ENCODE assay signal across 33 cellular contexts in the genomic region with DNA sequence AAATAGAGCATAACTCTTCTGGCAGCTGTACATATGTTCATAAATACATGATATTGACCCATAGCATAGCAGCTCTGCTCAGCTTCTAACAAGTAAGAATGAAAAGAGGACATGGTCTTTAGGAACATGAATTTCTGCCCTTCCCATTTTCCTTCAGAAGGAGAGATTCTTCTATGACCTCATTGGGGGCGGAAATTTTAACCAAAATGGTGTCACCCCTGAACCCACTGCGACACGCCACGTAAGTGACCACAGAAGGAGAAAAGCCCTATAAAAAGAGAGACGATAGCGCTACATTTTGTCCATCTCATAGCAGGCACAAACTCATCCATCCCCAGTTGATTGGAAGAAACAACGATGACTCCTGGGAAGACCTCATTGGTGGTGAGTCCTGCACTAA. TPM values are rescaled to one million over a fixed set of nuclear protein-coding genes. Genes with fewer than 3 reads are reported as not detected.
DNase-seq lines count a peak whose midpoint lies in the region; ATAC-seq and TF ChIP-seq lines count a peak whose summit lies in the region.
"Had no signal": no experiment of that assay in that cellular context is flagged by ENCODE, and none has a peak within 500 bp of the region (broad histone marks: within the 10 kb centered on the region; RNA-seq: fewer than 3 reads in every experiment).

A gene (plus strand): TSS at position 301 of the 400 bp plus-strand sequence. CDS start 57 bp downstream, at position 358.

- intact Hi-C loops in heart right ventricle (cut with DNase I), result no loop called here

- WGBS in heart right ventricle, 2 donors, result 92 to 93% methylated on average over 7 of the region's 7 CpGs

- H3K27ac Mint-ChIP-seq in activated T-helper 17 cell treated with anti-CD3 and anti-CD28 coated beads, Interleukin-2, amount 50 U/mL, for 72 hours, result no peak within 1 kb of the TSS
- H3K27ac Mint-ChIP-seq: activated CD4-positive, alpha-beta T cell treated with anti-CD3 and anti-CD28 coated beads, Interleukin-2, amount 10 ng/mL, durations not matched to agents 24 days and 14 days; activated naive CD4-positive, alpha-beta T cell treated with anti-CD3 and anti-CD28 coated beads, Interleukin-2, amount 10 ng/mL, durations not matched to agents 7 days and 5 days; type B pancreatic cell had no signal

- H3K27me3 Mint-ChIP-seq in activated T-helper 17 cell treated with anti-CD3 and anti-CD28 coated beads, Interleukin-2, amount 50 U/mL, for 72 hours, result peaks cover 27% of the 10 kb centered on the region

- peaks cover 12% of the 10 kb centered on the region for H3K4me1 Mint-ChIP-seq in activated T-helper 17 cell treated with anti-CD3 and anti-CD28 coated beads, Interleukin-2, amount 50 U/mL, for 72 hours
- H3K4me1 Mint-ChIP-seq: activated CD4-positive, alpha-beta T cell treated with anti-CD3 and anti-CD28 coated beads, Interleukin-2, amount 10 ng/mL, durations not matched to agents 24 days and 14 days; activated naive CD4-positive, alpha-beta T cell treated with anti-CD3 and anti-CD28 coated beads, Interleukin-2, amount 10 ng/mL, durations not matched to agents 7 days and 5 days had no signal

- no peak within 1 kb of the TSS for H3K4me3 ChIP-seq in heart right ventricle
- H3K4me3 ChIP-seq in BE2C (ENCODE audit: low read depth, low read length), result no peak within 1 kb of the TSS
- H3K4me3 ChIP-seq: left lung, right lobe of liver had no signal

- peaks cover 12% of the 10 kb centered on the region for H3K36me3 Mint-ChIP-seq in activated T-helper 17 cell treated with anti-CD3 and anti-CD28 coated beads, Interleukin-2, amount 50 U/mL, for 72 hours (ENCODE audit: low read depth)
- H3K36me3 Mint-ChIP-seq: activated naive CD4-positive, alpha-beta T cell treated with anti-CD3 and anti-CD28 coated beads, Interleukin-2, amount 10 ng/mL, durations not matched to agents 7 days and 5 days; type B pancreatic cell had no signal

- H3K9me3 ChIP-seq in heart right ventricle (no peaks in the 10 kb centered on the region), BE2C (no peaks in the 10 kb centered on the region)
- H3K9me3 ChIP-seq: left lung, neutrophil, right lobe of liver had no signal

- no peak within 1 kb of the TSS for H3K27ac ChIP-seq in heart right ventricle
- H3K27ac ChIP-seq: brain microvascular endothelial cell, left lung, neutrophil, right lobe of liver, WERI-Rb-1 had no signal

- H3K9me3 Mint-ChIP-seq in activated T-helper 17 cell treated with anti-CD3 and anti-CD28 coated beads, Interleukin-2, amount 50 U/mL, for 72 hours, result no peaks in the 10 kb centered on the region
- H3K9me3 Mint-ChIP-seq: activated CD4-positive, alpha-beta T cell treated with anti-CD3 and anti-CD28 coated beads, Interleukin-2, amount 10 ng/mL, durations not matched to agents 24 days and 14 days; activated naive CD4-positive, alpha-beta T cell treated with anti-CD3 and anti-CD28 coated beads, Interleukin-2, amount 10 ng/mL, durations not matched to agents 7 days and 5 days; type B pancreatic cell had no signal

- peaks cover 0 to 15% (median 0%) of the 10 kb centered on the region in 7 donors for H3K27me3 ChIP-seq in heart right ventricle
- H3K27me3 ChIP-seq in BE2C, result peaks cover 18% of the 10 kb centered on the region
- H3K27me3 ChIP-seq: brain microvascular endothelial cell, neutrophil, right lobe of liver had no signal

- TF ChIP-seq CTCF in heart right ventricle (IDR thresholded peaks at IDR 0.05), result no peak
- no peak for TF ChIP-seq CTCF in BE2C (IDR thresholded peaks at IDR 0.05; ENCODE audit: low read depth, low read length)

- peak; percentile 18 for ATAC-seq in GM18505 (IDR thresholded peaks at IDR 0.05; ENCODE audit: unreplicated experiment)
- ATAC-seq in GM21528 (IDR thresholded peaks at IDR 0.05; ENCODE audit: low FRiP score, unreplicated experiment), result peak; percentile 18
- peak; percentile 26 for ATAC-seq in HG03039 (IDR thresholded peaks at IDR 0.05; ENCODE audit: unreplicated experiment)
- peak; percentile 59 for ATAC-seq in activated T-helper 17 cell treated with anti-CD3 and anti-CD28 coated beads, Interleukin-2, amount 50 U/mL, for 72 hours (replicated peaks)
- no peak for ATAC-seq in heart right ventricle
- ATAC-seq: HCT116, left lung, Panc1, right lobe of liver had no signal

- H3K4me1 ChIP-seq in heart right ventricle (no peaks in the 10 kb centered on the region), BE2C (no peaks in the 10 kb centered on the region)
- H3K4me1 ChIP-seq: left lung, right lobe of liver had no signal

- H3K4me3 Mint-ChIP-seq in activated T-helper 17 cell treated with anti-CD3 and anti-CD28 coated beads, Interleukin-2, amount 50 U/mL, for 72 hours, result peak within 1 kb of the TSS; percentile 43
- H3K4me3 Mint-ChIP-seq: activated CD4-positive, alpha-beta T cell treated with anti-CD3 and anti-CD28 coated beads, Interleukin-2, amount 10 ng/mL, durations not matched to agents 24 days and 14 days; activated naive CD4-positive, alpha-beta T cell treated with anti-CD3 and anti-CD28 coated beads, Interleukin-2, amount 10 ng/mL, durations not matched to agents 7 days and 5 days; type B pancreatic cell had no signal

- TF ChIP-seq POLR2A in GM18505 (IDR thresholded peaks at IDR 0.05; ENCODE audit: borderline replicate concordance, extremely low read depth, insufficient read depth, insufficient read length), result no peak

- H3K36me3 ChIP-seq in heart right ventricle, result no peaks in the 10 kb centered on the region
- H3K36me3 ChIP-seq in BE2C, result no peaks in the 10 kb centered on the region
- H3K36me3 ChIP-seq: brain microvascular endothelial cell, left lung, neutrophil, right lobe of liver, WERI-Rb-1 had no signal

- no peak for DNase-seq in heart right ventricle
- no peak for DNase-seq in BE2C
- no peak for DNase-seq in NCI-H2029 treated with DMSO at 0.1 percent for 48 hours (lab: John Stamatoyannopoulos, UW)
- DNase-seq in cerebellum (ENCODE audit: low spot score), result no peak
- DNase-seq: ACHN; activated CD4-positive, alpha-beta T cell treated with anti-CD3 and anti-CD28 coated beads, Interleukin-2, amount 10 ng/mL, durations not matched to agents 24 days and 14 days; activated naive CD4-positive, alpha-beta T cell treated with anti-CD3 and anti-CD28 coated beads, Interleukin-2, amount 10 ng/mL, durations not matched to agents 7 days and 5 days; brain microvascular endothelial cell; DMS53; KG1; left lung; NCI-H1417 treated with DMSO at 0.1 percent for 48 hours; NCI-H510A; right lobe of liver; SHP77; stimulated activated CD4-positive, alpha-beta T cell treated with anti-CD3 and anti-CD28 coated beads, Interleukin-4, amount 100 ng/mL, for 1 hour; substantia nigra; WERI-Rb-1 had no signal

RNA-seq across cellular contexts. Expression of the gene that starts here (rescaled TPM):
- total RNA-seq in activated T-helper 17 cell treated with anti-CD3 and anti-CD28 coated beads, Interleukin-2, amount 50 U/mL, for 72 hours, result 100 to 1,000 TPM in 1 of 2 donors, 10 to 100 TPM in 1; 45.4 to 141 TPM
- total RNA-seq in heart right ventricle (not detected), cerebellum (not detected)
- polyA plus RNA-seq in heart right ventricle, result not detected
- polyA plus RNA-seq in BE2C (2012; ENCODE audit: insufficient read depth, insufficient read length, low read depth), result not detected
- total RNA-seq: activated CD4-positive, alpha-beta T cell treated with anti-CD3 and anti-CD28 coated beads, Interleukin-2, amount 10 ng/mL, durations not matched to agents 24 days and 14 days; chondrocyte; G401; glomerular endothelial cell; left lung; mesenteric fat pad; myocyte; posterior vena cava; right lobe of liver had no signal
- polyA plus RNA-seq: BJ had no signal

Comparison
In these comparisons a context has a peak if more than half of its experiments do, and no peak if none do; other contexts are left out.
1. RNA of the gene that starts here (total RNA-seq): 45.4 to 141 TPM in activated T-helper 17 cell treated with anti-CD3 and anti-CD28 coated beads, Interleukin-2, amount 50 U/mL, for 72 hours; not detected in heart right ventricle and not detected in cerebellum (single experiment); every median in the first group is over 10 times any median in the second.
2. ATAC-seq: peak in GM18505 (single experiment), GM21528 (single experiment), HG03039 (single experiment) and activated T-helper 17 cell treated with anti-CD3 and anti-CD28 coated beads, Interleukin-2, amount 50 U/mL, for 72 hours (single experiment); none in heart right ventricle (0 of 8).